Comparison of ENCODE assay signal across 29 cellular contexts in genomic region chr21:44974676-44975075, GRCh38.
"Had no signal": no experiment of that assay in that cellular context is flagged by ENCODE, and none has a peak within 500 bp of the region (broad histone marks: within the 10 kb centered on the region; RNA-seq: fewer than 3 reads in every experiment).

No MANE protein-coding gene starts in this region.

- H3K4me3 Mint-ChIP-seq: naive thymus-derived CD8-positive, alpha-beta T cell; nephron progenitor cell; neural crest cell; stimulated activated effector memory CD8-positive, alpha-beta T cell treated with anti-CD3 and anti-CD28 coated beads, Interleukin-12 subunit alpha, Interleukin-12 subunit beta, amount 100 ng/mL, for 72 hours; stimulated activated naive B cell treated with anti-CD40 and anti-IgM and Interleukin-4, amounts not matched to agents 10 μg/mL and 1 μg/mL and 100 μg/mL, for 72 hours; stimulated activated naive CD8-positive, alpha-beta T cell treated with anti-CD3 and anti-CD28 coated beads, Interleukin-15, Interleukin-2, amounts not matched to agents 100 ng/mL and 50 ng/mL, for 24 hours; type B pancreatic cell had no signal

- H3K4me3 ChIP-seq: ovary, psoas muscle, right lobe of liver, sigmoid colon, stomach, thoracic aorta, thyroid gland, transverse colon, upper lobe of right lung, uterus had no signal

- H3K9me3 ChIP-seq: ovary, psoas muscle, right lobe of liver, sigmoid colon, stomach, thoracic aorta, thyroid gland, transverse colon, upper lobe of right lung, uterus had no signal

- H3K9ac ChIP-seq: parathyroid adenoma had no signal

- H3K36me3 ChIP-seq: ovary, right lobe of liver, transverse colon, uterus had no signal

- H3K27ac Mint-ChIP-seq: nephron progenitor cell; stimulated activated effector memory CD8-positive, alpha-beta T cell treated with anti-CD3 and anti-CD28 coated beads, Interleukin-12 subunit alpha, Interleukin-12 subunit beta, amount 100 ng/mL, for 72 hours; stimulated activated naive B cell treated with anti-CD40 and anti-IgM and Interleukin-4, amounts not matched to agents 10 μg/mL and 1 μg/mL and 100 μg/mL, for 72 hours; stimulated activated naive CD8-positive, alpha-beta T cell treated with anti-CD3 and anti-CD28 coated beads, Interleukin-15, Interleukin-2, amounts not matched to agents 100 ng/mL and 50 ng/mL, for 24 hours; type B pancreatic cell had no signal

- ATAC-seq: naive thymus-derived CD8-positive, alpha-beta T cell; psoas muscle; right cardiac atrium; right lobe of liver; stimulated activated effector memory CD8-positive, alpha-beta T cell treated with anti-CD3 and anti-CD28 coated beads, Interleukin-12 subunit alpha, Interleukin-12 subunit beta, amount 100 ng/mL, for 72 hours; stimulated activated naive B cell treated with anti-CD40 and anti-IgM and Interleukin-4, amounts not matched to agents 10 μg/mL and 1 μg/mL and 100 μg/mL, for 72 hours; upper lobe of right lung had no signal

- H3K27ac ChIP-seq: ovary, parathyroid adenoma, psoas muscle, right lobe of liver, sigmoid colon, thoracic aorta, thyroid gland, transverse colon, upper lobe of right lung, uterus had no signal

- H3K27me3 Mint-ChIP-seq: naive B cell; naive thymus-derived CD8-positive, alpha-beta T cell; progenitor cell of endocrine pancreas; stimulated activated naive B cell treated with anti-CD40 and anti-IgM and Interleukin-4, amounts not matched to agents 10 μg/mL and 1 μg/mL and 100 μg/mL, for 72 hours; stimulated activated naive CD8-positive, alpha-beta T cell treated with anti-CD3 and anti-CD28 coated beads, Interleukin-15, Interleukin-2, amounts not matched to agents 100 ng/mL and 50 ng/mL, for 24 hours; type B pancreatic cell had no signal

- H2AFZ ChIP-seq: parathyroid adenoma had no signal

- H3K4me1 ChIP-seq: parathyroid adenoma, psoas muscle, right lobe of liver, thyroid gland, transverse colon, upper lobe of right lung, uterus had no signal

- DNase-seq: naive B cell; naive thymus-derived CD8-positive, alpha-beta T cell; nephron progenitor cell; occipital lobe; ovary; posterior cingulate gyrus; psoas muscle; right cardiac atrium; right lobe of liver; sigmoid colon; small intestine; stimulated activated CD4-positive, alpha-beta T cell treated with anti-CD3 and anti-CD28 coated beads, Interleukin-15, amount 100 ng/mL, for 24 hours; stimulated activated CD4-positive, alpha-beta T cell treated with anti-CD3 and anti-CD28 coated beads, Interleukin-2, amount 100 ng/mL, for 24 hours; stimulated activated CD4-positive, alpha-beta T cell treated with anti-CD3 and anti-CD28 coated beads, Interleukin-2, amount 100 ng/mL, for 48 hours; stimulated activated CD4-positive, alpha-beta T cell treated with anti-CD3 and anti-CD28 coated beads, Interleukin-4, amount 100 ng/mL, for 24 hours; stimulated activated naive B cell treated with anti-CD40 and anti-IgM and Interleukin-4, amounts not matched to agents 10 μg/mL and 1 μg/mL and 100 μg/mL, for 72 hours; stimulated activated naive CD4-positive, alpha-beta T cell treated with Interleukin-2 at 50 U/mL for 16 hours; stomach; thyroid gland; transverse colon; upper lobe of right lung; uterus had no signal

- H3K27me3 ChIP-seq: ovary, right lobe of liver, sigmoid colon, stomach, thyroid gland, transverse colon, upper lobe of right lung, uterus had no signal
